ENCODE assay signal across 23 cellular contexts in genomic region chr2:120690521-120690920, GRCh38. TPM values are rescaled to one million over a fixed set of nuclear protein-coding genes. Genes with fewer than 3 reads are reported as not detected.
"Had no signal": no experiment of that assay in that cellular context is flagged by ENCODE, and none has a peak within 500 bp of the region (broad histone marks: within the 10 kb centered on the region; RNA-seq: fewer than 3 reads in every experiment).

No MANE protein-coding gene starts in this region.

- H3K36me3 ChIP-seq: colonic mucosa, esophagus muscularis mucosa, gastroesophageal sphincter, heart left ventricle, left lung, lower lobe of right lung had no signal

- H3K27ac ChIP-seq: colonic mucosa, esophagus muscularis mucosa, foreskin keratinocyte, gastroesophageal sphincter, heart left ventricle, hepatocyte, left lung, lower lobe of right lung had no signal

- H3K4me3 ChIP-seq: colonic mucosa, esophagus muscularis mucosa, gastroesophageal sphincter, heart left ventricle, hepatocyte, left lung, lower lobe of right lung had no signal

- H3K36me3 Mint-ChIP-seq: immature natural killer cell, mesothelial cell of epicardium had no signal

- H2AFZ ChIP-seq: hepatocyte had no signal

- H3K27me3 ChIP-seq: colonic mucosa had no signal

- DNase-seq: colonic mucosa; cortex of kidney; effector CD4-positive, alpha-beta T cell; effector memory CD4-positive, alpha-beta T cell; foreskin keratinocyte; heart left ventricle; hypothalamus; immature natural killer cell; islet precursor cell; left cardiac atrium; left lung; left ventricle myocardium superior; lower lobe of right lung; mesenchymal stem cell had no signal

- H3K27ac Mint-ChIP-seq: dendritic cell treated with granulocyte-macrophage colony-stimulating factor and Interleukin-4, amounts not matched to agents 40 ng/mL and 50 ng/mL, for 4 days; immature natural killer cell; mesothelial cell of epicardium had no signal

- H3K79me2 ChIP-seq: hepatocyte had no signal

- H3K4me3 Mint-ChIP-seq: dendritic cell treated with granulocyte-macrophage colony-stimulating factor and Interleukin-4, amounts not matched to agents 40 ng/mL and 50 ng/mL, for 4 days; immature natural killer cell; mesothelial cell of epicardium had no signal

- H3K4me2 ChIP-seq: hepatocyte had no signal

- H3K9me3 ChIP-seq: colonic mucosa, esophagus muscularis mucosa, gastroesophageal sphincter, heart left ventricle, left lung, lower lobe of right lung had no signal

- FAIRE-seq: endothelial cell of umbilical vein, frontal cortex had no signal

- H3K9me3 Mint-ChIP-seq: dendritic cell treated with granulocyte-macrophage colony-stimulating factor and Interleukin-4, amounts not matched to agents 40 ng/mL and 50 ng/mL, for 4 days; mesothelial cell of epicardium had no signal

- H3K4me1 ChIP-seq: colonic mucosa, foreskin keratinocyte, left lung had no signal

RNA-seq across cellular contexts. Expression of gene GLI2, which starts 45.1 kb away (rescaled TPM):
- total RNA-seq: foreskin keratinocyte, lung microvascular endothelial cell, mononuclear cell had no signal
- polyA plus RNA-seq: endothelial cell of umbilical vein, immature natural killer cell had no signal
